In the genomic region with DNA sequence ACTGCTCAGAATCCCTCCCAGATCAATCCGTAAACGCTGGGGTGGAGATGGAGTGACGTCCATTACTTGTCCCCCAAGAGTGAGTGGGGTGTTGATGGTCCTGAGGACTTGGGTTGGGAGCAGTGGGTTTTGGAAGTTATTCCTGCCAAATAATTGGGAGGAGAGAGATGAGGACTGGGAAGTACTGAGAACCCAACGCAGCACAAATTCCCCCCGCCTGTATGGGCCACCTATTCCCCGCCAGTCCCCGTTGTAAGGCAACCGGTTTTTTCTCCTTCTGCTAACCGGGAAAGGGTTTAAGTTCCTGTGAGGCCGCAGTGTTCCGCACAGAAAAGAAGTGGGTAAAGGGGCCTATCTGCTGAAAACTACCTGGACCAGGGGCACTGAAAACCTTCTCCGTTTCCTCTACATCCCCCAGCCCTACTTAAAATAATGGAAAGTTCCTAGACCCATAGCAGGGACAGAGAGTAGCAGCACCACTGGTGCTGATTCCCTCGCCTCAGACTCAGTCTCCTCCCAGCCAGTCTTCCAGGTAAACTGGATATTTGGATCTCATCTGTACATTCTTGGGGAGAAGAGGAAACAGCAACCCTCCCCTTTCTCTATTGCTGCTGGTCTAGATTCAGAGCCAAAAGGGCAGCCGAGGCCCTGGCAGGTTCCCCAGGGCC, we compare ENCODE assay signal across 9 cellular contexts. TPM values are rescaled to one million over a fixed set of nuclear protein-coding genes. Genes with fewer than 3 reads are reported as not detected.
DNase-seq lines count a peak whose midpoint lies in the region; ATAC-seq and TF ChIP-seq lines count a peak whose summit lies in the region.
"Had no signal": no experiment of that assay in that cellular context is flagged by ENCODE, and none has a peak within 500 bp of the region (broad histone marks: within the 10 kb centered on the region; RNA-seq: fewer than 3 reads in every experiment).

No MANE protein-coding gene starts in this region.

- no peaks in the 10 kb centered on the region for H3K9me3 ChIP-seq in liver (ENCODE audit: control insufficient read depth in 4 of 4, low read length in 3 of 4)

- no peak overlapping the region for H3K9ac ChIP-seq in liver (ENCODE audit: low read depth in 1 of 2, low read length in 2 of 2)

- no peaks in the 10 kb centered on the region for H3K36me3 ChIP-seq in liver (ENCODE audit: control insufficient read depth in 4 of 4, insufficient read depth in 3 of 4, low read depth in 1 of 4, low read length in 3 of 4)

- WGBS in liver, result 76% methylated on average over 14 of the region's 14 CpGs

- DNase-seq in NCI-H2196 treated with DMSO at 0.1 percent for 48 hours (lab: John Stamatoyannopoulos, UW; ENCODE audit: unreplicated experiment), result peak; percentile 9
- no peak for DNase-seq in NCI-H2196 (lab: John Stamatoyannopoulos, UW; ENCODE audit: unreplicated experiment)
- DNase-seq in cardiac fibroblast (ENCODE audit: low read depth in 2 of 2), result no peak
- no peak for DNase-seq in effector CD8-positive, alpha-beta T cell (lab: John Stamatoyannopoulos, UW)
- no peak for DNase-seq in omental fat pad (ENCODE audit: low spot score)
- DNase-seq in HPDE6-E6E7 (ENCODE audit: extremely low spot score), result no peak

- H3K27ac ChIP-seq in liver (ENCODE audit: low read depth in 1 of 2, low read length in 2 of 2) (no peak overlapping the region), temporal lobe (ENCODE audit: low read depth, low read length) (peak overlapping the region; percentile 98)

- no peaks in the 10 kb centered on the region for H3K27me3 ChIP-seq in liver (ENCODE audit: control insufficient read depth in 4 of 4, insufficient read depth in 4 of 4, low read length in 3 of 4)

- no peak for TF ChIP-seq RAD21 in liver (IDR thresholded peaks at IDR 0.05)

- ATAC-seq in omental fat pad (ENCODE audit: low FRiP score), result no peak

- no peak for TF ChIP-seq CTCF in cardiac fibroblast (IDR thresholded peaks at IDR 0.05; ENCODE audit: low read depth, low read length)
- no peak for TF ChIP-seq CTCF in liver (IDR thresholded peaks at IDR 0.05; ENCODE audit: low read depth, low read length, missing input control)
- TF ChIP-seq CTCF in omental fat pad (IDR thresholded peaks at IDR 0.05), result no peak

- H3K4me3 ChIP-seq in cardiac fibroblast (replicated peaks in 1 of 2; ENCODE audit: low read depth in 2 of 2, low read length in 2 of 2) (peak overlapping the region; percentile 66 to 87), liver (ENCODE audit: low read depth in 1 of 3, low read length in 3 of 3) (peak overlapping the region in 2 of 3 donors; percentile 57 to 60)

- H3K4me1 ChIP-seq in liver (ENCODE audit: control insufficient read depth in 4 of 4, insufficient read depth in 4 of 4, low read length in 3 of 4), result peaks cover 2 to 13% (median 9%) of the 10 kb centered on the region in 4 donors

TF ChIP-seq in liver, 16 proteins besides CTCF, POLR2A, EP300 and RAD21:
- TF ChIP-seq EGR1 (IDR thresholded peaks at IDR 0.05; ENCODE audit: low read depth in 2 of 2) (no peak), FOXA1 (IDR thresholded peaks at IDR 0.05) (no peak), ATF3 (IDR thresholded peaks at IDR 0.05) (no peak), HNF4A (conservative IDR thresholded peaks at IDR 0.05) (no peak), HNF4G (IDR thresholded peaks at IDR 0.05) (no peak), RXRA (IDR thresholded peaks at IDR 0.05) (no peak), YY1 (IDR thresholded peaks at IDR 0.05) (no peak), TAF1 (conservative IDR thresholded peaks at IDR 0.05) (no peak), JUND (IDR thresholded peaks at IDR 0.05) (no peak), SP1 (IDR thresholded peaks at IDR 0.05) (no peak), REST (IDR thresholded peaks at IDR 0.05) (no peak), FOXA2 (IDR thresholded peaks at IDR 0.05) (no peak), NR2F2 (IDR thresholded peaks at IDR 0.05) (no peak), GABPA (IDR thresholded peaks at IDR 0.05 in 1 of 2, conservative IDR thresholded peaks at IDR 0.05 in 1 of 2) (no peak)
- TF ChIP-seq, protein P1, sequence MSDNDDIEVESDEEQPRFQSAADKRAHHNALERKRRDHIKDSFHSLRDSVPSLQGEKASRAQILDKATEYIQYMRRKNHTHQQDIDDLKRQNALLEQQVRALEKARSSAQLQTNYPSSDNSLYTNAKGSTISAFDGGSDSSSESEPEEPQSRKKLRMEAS (IDR thresholded peaks at IDR 0.05), result no peak
- TF ChIP-seq, protein P2, sequence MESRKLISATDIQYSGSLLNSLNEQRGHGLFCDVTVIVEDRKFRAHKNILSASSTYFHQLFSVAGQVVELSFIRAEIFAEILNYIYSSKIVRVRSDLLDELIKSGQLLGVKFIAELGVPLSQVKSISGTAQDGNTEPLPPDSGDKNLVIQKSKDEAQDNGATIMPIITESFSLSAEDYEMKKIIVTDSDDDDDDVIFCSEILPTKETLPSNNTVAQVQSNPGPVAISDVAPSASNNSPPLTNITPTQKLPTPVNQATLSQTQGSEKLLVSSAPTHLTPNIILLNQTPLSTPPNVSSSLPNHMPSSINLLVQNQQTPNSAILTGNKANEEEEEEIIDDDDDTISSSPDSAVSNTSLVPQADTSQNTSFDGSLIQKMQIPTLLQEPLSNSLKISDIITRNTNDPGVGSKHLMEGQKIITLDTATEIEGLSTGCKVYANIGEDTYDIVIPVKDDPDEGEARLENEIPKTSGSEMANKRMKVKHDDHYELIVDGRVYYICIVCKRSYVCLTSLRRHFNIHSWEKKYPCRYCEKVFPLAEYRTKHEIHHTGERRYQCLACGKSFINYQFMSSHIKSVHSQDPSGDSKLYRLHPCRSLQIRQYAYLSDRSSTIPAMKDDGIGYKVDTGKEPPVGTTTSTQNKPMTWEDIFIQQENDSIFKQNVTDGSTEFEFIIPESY (IDR thresholded peaks at IDR 0.05), result no peak
TF ChIP-seq in liver: peak in this region for 0.

RNA-seq across cellular contexts. Expression of gene LURAP1, which starts 0.7 kb away (rescaled TPM):
- total RNA-seq in liver (under 1 TPM; 0.09 to 0.50 TPM), temporal lobe (2.2 TPM), omental fat pad (10 to 100 TPM in 1 of 4 donors, 1 to 10 TPM in 2, under 1 TPM in 1; 0.96 to 10.6 (median 3.3) TPM)
- under 1 TPM in 1 of 2 donors, not detected in 1; 0.08 TPM for polyA plus RNA-seq in liver

RNA-seq across cellular contexts. Expression of gene POMGNT1, which starts 5.6 kb away (rescaled TPM):
- total RNA-seq in liver (10 to 100 TPM; 10.3 to 32.0 TPM), temporal lobe (29.0 TPM), omental fat pad (10 to 100 TPM; 27.4 to 46.5 (median 38.3) TPM)
- polyA plus RNA-seq in liver, result 10 to 100 TPM; 30.7 to 31.4 TPM

RNA-seq across cellular contexts. Expression of gene P3R3URF, which starts 27.6 kb away (rescaled TPM):
- total RNA-seq in liver (not detected), temporal lobe (not detected), omental fat pad (not detected)
- not detected for polyA plus RNA-seq in liver
- total RNA-seq: activated CD4-positive, alpha-beta memory T cell treated with anti-CD3 and anti-CD28 coated beads, Interleukin-2, amount 10 ng/mL, durations not matched to agents 7 days and 5 days had no signal

RNA-seq across cellular contexts. Expression of gene TSPAN1, which starts 29.0 kb away (rescaled TPM):
- 1 to 10 TPM in 1 of 2 donors, under 1 TPM in 1; 0.33 to 2.4 TPM for total RNA-seq in liver
- polyA plus RNA-seq in liver, result 1 to 10 TPM; 1.7 to 7.0 TPM
- 0.74 TPM for total RNA-seq in temporal lobe
- total RNA-seq in omental fat pad, result 1 to 10 TPM in 2 of 4 donors, under 1 TPM in 1, not detected in 1; 0.84 to 1.2 (median 1.2) TPM
- total RNA-seq: activated CD4-positive, alpha-beta memory T cell treated with anti-CD3 and anti-CD28 coated beads, Interleukin-2, amount 10 ng/mL, durations not matched to agents 7 days and 5 days had no signal

RNA-seq across cellular contexts. Expression of gene RAD54L, which starts 43.7 kb away (rescaled TPM):
- total RNA-seq in liver (1 to 10 TPM in 1 of 2 donors, under 1 TPM in 1; 0.08 to 8.8 TPM), temporal lobe (1.5 TPM), omental fat pad (1 to 10 TPM in 1 of 4 donors, under 1 TPM in 1, not detected in 2; 0.28 to 1.4 TPM)
- under 1 TPM; 0.35 to 0.68 TPM for polyA plus RNA-seq in liver
